19 cellular contexts compared by ENCODE assay signal in genomic region chr5:2848634-2849033, GRCh38.
DNase-seq lines count a peak whose midpoint lies in the region; ATAC-seq and TF ChIP-seq lines count a peak whose summit lies in the region.
"Had no signal": no experiment of that assay in that cellular context is flagged by ENCODE, and none has a peak within 500 bp of the region (broad histone marks: within the 10 kb centered on the region; RNA-seq: fewer than 3 reads in every experiment).

No MANE protein-coding gene starts in this region.

- no peaks in the 10 kb centered on the region for H3K36me3 Mint-ChIP-seq in H9 (ENCODE audit: insufficient read depth in 1 of 3, low read depth in 3 of 3)

- no peaks in the 10 kb centered on the region for H3K23me2 ChIP-seq in H9 (ENCODE audit: insufficient read length, low read depth, low read length, poor library complexity, severe bottlenecking)

- ATAC-seq in HG02840 (IDR thresholded peaks at IDR 0.05; ENCODE audit: low FRiP score, unreplicated experiment), result no peak
- ATAC-seq: activated CD4-positive, CD25-positive, alpha-beta regulatory T cell treated with anti-CD3 and anti-CD28 coated beads, Interleukin-2, amount 50 U/mL, for 24 hours; activated naive CD8-positive, alpha-beta T cell treated with anti-CD3 and anti-CD28 coated beads, Interleukin-2, amount 50 U/mL, for 24 hours; left colon; mucosa of descending colon had no signal

- peaks cover 1% of the 10 kb centered on the region; the same call in 1 of the 2 replicates for H3K27me3 Mint-ChIP-seq in H9 (ENCODE audit: low read depth)
- H3K27me3 Mint-ChIP-seq: activated naive CD8-positive, alpha-beta T cell treated with anti-CD3 and anti-CD28 coated beads, Interleukin-2, amount 50 U/mL, for 24 hours had no signal

- no peak overlapping the region for H4K5ac ChIP-seq in H9 (ENCODE audit: insufficient read length, low read depth, low read length)

- H2BK5ac ChIP-seq in H9 (ENCODE audit: insufficient read length, low read length), result no peak overlapping the region

- TF ChIP-seq CTCF in H9 (conservative IDR thresholded peaks at IDR 0.05), result peak; percentile 58
- peak; percentile 46 for TF ChIP-seq CTCF in astrocyte of the cerebellum (IDR thresholded peaks at IDR 0.05; ENCODE audit: low read depth, low read length, missing control alignments)

- no peak overlapping the region for H4K91ac ChIP-seq in H9 (ENCODE audit: insufficient read length, low read depth, low read length)

- no peak for DNase-seq in H9
- DNase-seq in astrocyte of the cerebellum (ENCODE audit: low read depth), result no peak
- DNase-seq in iPS-NIHi7 (ENCODE audit: extremely low spot score), result peak; percentile 37
- DNase-seq in putamen (ENCODE audit: low spot score), result no peak
- no peak for DNase-seq in NCI-H2029 treated with DMSO at 0.1 percent for 48 hours (lab: John Stamatoyannopoulos, UW)
- no peak for DNase-seq in SKM-1 treated with dmso at 0.1 percent for 144 hours (lab: John Stamatoyannopoulos, UW; ENCODE audit: unreplicated experiment)
- DNase-seq: activated naive CD8-positive, alpha-beta T cell treated with anti-CD3 and anti-CD28 coated beads, Interleukin-2, amount 50 U/mL, for 24 hours; effector memory CD4-positive, alpha-beta T cell; GOT3; left colon; mucosa of descending colon; NCI-H345; occipital lobe; SIG-M5; stimulated activated CD4-positive, alpha-beta T cell treated with anti-CD3 and anti-CD28 coated beads, Interleukin-4, amount 100 ng/mL, for 1 hour had no signal

- no peaks in the 10 kb centered on the region for H3K79me2 ChIP-seq in H9 (ENCODE audit: insufficient read depth, low read length)

- no peaks in the 10 kb centered on the region for H3K36me3 ChIP-seq in BLaER1

- H3K4me3 ChIP-seq in BLaER1 (no peak overlapping the region), astrocyte of the cerebellum (ENCODE audit: low read depth, low read length) (no peak overlapping the region)
- H3K4me3 ChIP-seq: mucosa of descending colon had no signal

- H4K20me1 ChIP-seq in BLaER1, result no peaks in the 10 kb centered on the region
- no peaks in the 10 kb centered on the region for H4K20me1 ChIP-seq in H9 (ENCODE audit: control insufficient read depth, insufficient read depth, insufficient read length)

- H3K4me2 ChIP-seq in BLaER1 (peak overlapping the region; percentile 10; the same call in 1 of the 2 replicates), H9 (ENCODE audit: insufficient read depth, insufficient read length, low read length) (no peak overlapping the region)

- no peak overlapping the region for H2AK5ac ChIP-seq in H9 (ENCODE audit: insufficient read length, low read length)

- no peak overlapping the region for H3T11ph ChIP-seq in H9 (ENCODE audit: low read length)

- H3K9ac ChIP-seq in BLaER1 (no peak overlapping the region), H9 (ENCODE audit: extremely low read depth, insufficient read length, low read length) (no peak overlapping the region)

- no CpG with 5 or more reads among the region's 11 CpGs for WGBS in H9 (ENCODE audit: extremely low coverage, insufficient read length, low lambda C conversion rate)

- H3K27me3 ChIP-seq in BLaER1 (no peaks in the 10 kb centered on the region), H9 (ENCODE audit: insufficient read depth, low read length) (no peaks in the 10 kb centered on the region)

- no peak overlapping the region for H2BK120ac ChIP-seq in H9 (ENCODE audit: low read depth, low read length, poor library complexity, severe bottlenecking)

- H4K8ac ChIP-seq in H9 (replicated peaks; ENCODE audit: insufficient read length, low read depth, low read length), result no peak overlapping the region

- H3K56ac ChIP-seq in H9 (ENCODE audit: insufficient read length, low read depth, low read length), result no peak overlapping the region

- peaks cover 14 to 15% of the 10 kb centered on the region in 2 experiments; a peak in 3 of 4 replicates for H3K4me1 Mint-ChIP-seq in H9
- H3K4me1 Mint-ChIP-seq: activated naive CD8-positive, alpha-beta T cell treated with anti-CD3 and anti-CD28 coated beads, Interleukin-2, amount 50 U/mL, for 24 hours had no signal

- H3K27ac ChIP-seq in BLaER1 (no peak overlapping the region), H9 (ENCODE audit: insufficient read length, low read depth, low read length) (no peak overlapping the region)

- H3K4me1 ChIP-seq in BLaER1, result peaks cover 11% of the 10 kb centered on the region
- H3K4me1 ChIP-seq in H9 (ENCODE audit: insufficient read depth, low read length), result no peaks in the 10 kb centered on the region

- H2BK12ac ChIP-seq in H9 (ENCODE audit: insufficient read length, low read depth, low read length), result no peak overlapping the region

- H3K18ac ChIP-seq in H9 (ENCODE audit: insufficient read length, low read depth, low read length), result no peak overlapping the region

- H3K27ac Mint-ChIP-seq in H9, result no peak overlapping the region
- H3K27ac Mint-ChIP-seq: activated naive CD8-positive, alpha-beta T cell treated with anti-CD3 and anti-CD28 coated beads, Interleukin-2, amount 50 U/mL, for 24 hours; activated T-helper 2 cell treated with anti-CD3 and anti-CD28 coated beads, Interferon-gamma antibody, Interleukin-2, Interleukin-4, amounts not matched to agents 10 μg/mL and 5 μg/mL and 100 μg/mL, durations not matched to agents 14 hours and 24 hours and 36 hours had no signal

- no peak overlapping the region for H3K23ac ChIP-seq in H9 (ENCODE audit: insufficient read length, low read depth, low read length)

- H3K79me1 ChIP-seq in H9 (ENCODE audit: insufficient read depth, low read depth, low read length, poor library complexity, severe bottlenecking), result no peaks in the 10 kb centered on the region

- H2BK15ac ChIP-seq in H9 (ENCODE audit: low read depth, low read length), result no peak overlapping the region

- no peak overlapping the region for H2BK20ac ChIP-seq in H9 (ENCODE audit: low read depth, low read length, poor library complexity, severe bottlenecking)

- H3K14ac ChIP-seq in H9 (ENCODE audit: insufficient read depth, low read length), result no peak overlapping the region

- no peak overlapping the region for H3K4me3 Mint-ChIP-seq in H9
- H3K4me3 Mint-ChIP-seq: activated naive CD8-positive, alpha-beta T cell treated with anti-CD3 and anti-CD28 coated beads, Interleukin-2, amount 50 U/mL, for 24 hours had no signal

- no peak overlapping the region for H2AFZ ChIP-seq in H9 (ENCODE audit: low read length)

- no peak overlapping the region for H3K4ac ChIP-seq in H9 (ENCODE audit: low read depth, low read length)

- in situ Hi-C loops in astrocyte of the cerebellum (cut with HindIII; ENCODE audit: low sequenced_read_pairs), result no loop called here

- H3K9me3 ChIP-seq in BLaER1, result 0 out of 2 replicates have a peak, but pooled peaks cover 2% of the 10 kb centered on the region
- H3K9me3 ChIP-seq in H9 (ENCODE audit: control insufficient read depth, low read depth, low read length), result no peaks in the 10 kb centered on the region
- H3K9me3 ChIP-seq: mucosa of descending colon had no signal

- H3K9me3 Mint-ChIP-seq in H9, result peaks cover 0 to 2% of the 10 kb centered on the region in 2 experiments; a peak in 1 of 5 replicates
